ENCODE assay signal across 25 cellular contexts in the genomic region with DNA sequence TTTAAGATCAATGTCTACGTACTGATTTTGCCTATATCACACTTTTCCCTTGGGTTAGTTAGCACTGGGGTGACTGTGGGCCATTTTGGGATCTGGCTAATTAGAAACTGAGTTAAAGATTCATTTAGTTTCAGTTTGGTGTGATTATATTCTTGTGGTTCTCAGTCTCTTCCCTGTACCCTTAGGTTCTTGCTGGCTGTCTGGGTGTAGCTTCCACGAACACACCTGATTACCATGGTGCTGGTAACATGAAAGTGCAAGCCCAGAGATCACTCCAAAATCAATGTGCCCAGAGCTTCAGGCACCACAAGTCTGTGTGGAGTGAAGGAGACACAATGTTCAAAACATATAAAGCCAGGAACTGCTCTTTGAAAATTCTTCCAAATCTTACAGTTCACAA.
DNase-seq lines count a peak whose midpoint lies in the region; ATAC-seq, FAIRE-seq and TF ChIP-seq lines count a peak whose summit lies in the region.
"Had no signal": no experiment of that assay in that cellular context is flagged by ENCODE, and none has a peak within 500 bp of the region (broad histone marks: within the 10 kb centered on the region; RNA-seq: fewer than 3 reads in every experiment).

No MANE protein-coding gene starts in this region.

- peak overlapping the region; percentile 24 for H3K4me3 Mint-ChIP-seq in T-helper 1 cell treated with Interleukin-12 subunit alpha and Interleukin-12 subunit beta and Interleukin-4 antibody, amounts not matched to agents 30 μg/mL and 1 μg/mL, for 36 hours
- no peak overlapping the region for H3K4me3 Mint-ChIP-seq in WTC11
- no peak overlapping the region for H3K4me3 Mint-ChIP-seq in CD4-positive, alpha-beta T cell
- H3K4me3 Mint-ChIP-seq: CD8-positive, alpha-beta T cell had no signal

- H3K27ac ChIP-seq in GM12878 (ENCODE audit: control insufficient read depth, insufficient read depth): no peak overlapping the region
- H3K27ac ChIP-seq in CD4-positive, alpha-beta T cell (ENCODE audit: low read depth, low read length): no peak overlapping the region
- H3K27ac ChIP-seq: 22Rv1, HL-60 had no signal

- H3K4me3 ChIP-seq in GM12878: no peak overlapping the region
- H3K4me3 ChIP-seq: MG63 had no signal

- TF ChIP-seq RAD21 in GM12878 (IDR thresholded peaks at IDR 0.05; ENCODE audit: insufficient read depth, low read depth, low read length): no peak

- DNase-seq in T-helper 1 cell (no peak), GM12878 (ENCODE audit: low read depth, low spot score) (no peak), WTC11 (ENCODE audit: low spot score) (no peak)
- DNase-seq in CD4-positive, alpha-beta T cell: no peak
- DNase-seq: BE2C; Calu3; CD8-positive, alpha-beta T cell; EL; Karpas-422; MG63; NCI-H1092; NCI-H146; NCI-H2081 treated with DMSO at 0.1 percent for 48 hours; NCI-H446 treated with DMSO at 0.1 percent for 48 hours; NK-92 treated with Interleukin-12 subunit alpha and Interleukin-12 subunit beta, amount 100 ng/mL, for 24 hours; Right ventricle myocardium superior; SW 1271 had no signal

- CTCF ChIA-PET in GM12878 (lab: Yijun Ruan, JAX) (interaction anchor here (1.4 kb wide), 1 partner anchor 16 kb away, joined by 3 read pairs; no protein-coding TSS in a partner anchor), WTC11 (lab: Charles Lee) (interaction anchor here (0.5 to 1.1 kb wide), 2 partner anchors 28 to 58 kb away, joined by 3 read pairs; no protein-coding TSS in a partner anchor)
- CTCF ChIA-PET in CD4-positive, alpha-beta T cell (lab: Charles Lee): no interaction called here

- no peak overlapping the region for H3K4me2 ChIP-seq in GM12878 (ENCODE audit: control insufficient read depth, insufficient read depth)

- no peaks in the 10 kb centered on the region for H3K36me3 ChIP-seq in GM12878 (ENCODE audit: control insufficient read depth in 2 of 2, insufficient read depth in 2 of 2, low read length in 1 of 2)
- H3K36me3 ChIP-seq: BE2C, MG63 had no signal

- no peaks in the 10 kb centered on the region for H3K79me2 ChIP-seq in GM12878 (ENCODE audit: control insufficient read depth, insufficient read depth, low read length)

- FAIRE-seq in GM12878 (lab: Jason Lieb, UNC): no peak
- FAIRE-seq: GM12891, H1 had no signal

- H3K4me1 ChIP-seq in GM12878 (ENCODE audit: control insufficient read depth, insufficient read depth, low read length): no peaks in the 10 kb centered on the region
- H3K4me1 ChIP-seq: BE2C had no signal

- peak overlapping the region; percentile 1 for H3K27ac Mint-ChIP-seq in T-helper 1 cell treated with Interleukin-12 subunit alpha and Interleukin-12 subunit beta and Interleukin-4 antibody, amounts not matched to agents 30 μg/mL and 1 μg/mL, for 36 hours
- H3K27ac Mint-ChIP-seq in WTC11: no peak overlapping the region
- no peak overlapping the region for H3K27ac Mint-ChIP-seq in CD4-positive, alpha-beta T cell
- H3K27ac Mint-ChIP-seq: CD8-positive, alpha-beta T cell had no signal

- RAD21 ChIA-PET in GM12878 (lab: Charles Lee; ENCODE audit: unreplicated experiment): no interaction called here

- peaks cover 3% of the 10 kb centered on the region for H3K36me3 Mint-ChIP-seq in T-helper 1 cell treated with Interleukin-12 subunit alpha and Interleukin-12 subunit beta and Interleukin-4 antibody, amounts not matched to agents 30 μg/mL and 1 μg/mL, for 36 hours (ENCODE audit: low read depth)
- peaks cover 2% of the 10 kb centered on the region; the same call in 1 of the 2 replicates for H3K36me3 Mint-ChIP-seq in WTC11
- no peaks in the 10 kb centered on the region for H3K36me3 Mint-ChIP-seq in CD4-positive, alpha-beta T cell (ENCODE audit: low read depth)
- H3K36me3 Mint-ChIP-seq: CD8-positive, alpha-beta T cell had no signal

- POLR2A ChIA-PET in GM12878 (lab: Charles Lee): no interaction called here
- POLR2A ChIA-PET in WTC11 (lab: Charles Lee): no interaction called here
- POLR2A ChIA-PET in CD4-positive, alpha-beta T cell (lab: Charles Lee): no interaction called here

- 3% methylated on average over 2 of the region's 2 CpGs for WGBS in GM12878 (ENCODE audit: insufficient coverage, insufficient replicate concordance, low lambda C conversion rate, missing lambda C conversion rate)

- ATAC-seq in HG03354 (IDR thresholded peaks at IDR 0.05; ENCODE audit: poor library complexity, severe bottlenecking, unreplicated experiment): peak; percentile 55
- ATAC-seq in GM12878: peak; percentile 41
- no peak for ATAC-seq in GM19395 (IDR thresholded peaks at IDR 0.05; ENCODE audit: unreplicated experiment)
- ATAC-seq in WTC11: no peak
- ATAC-seq in CD4-positive, alpha-beta T cell (ENCODE audit: poor library complexity): no peak
- no peak for ATAC-seq in HG02610 (IDR thresholded peaks at IDR 0.05; ENCODE audit: unreplicated experiment)
- ATAC-seq: CD8-positive, alpha-beta T cell had no signal

- no peaks in the 10 kb centered on the region for H3K9me3 Mint-ChIP-seq in T-helper 1 cell treated with Interleukin-12 subunit alpha and Interleukin-12 subunit beta and Interleukin-4 antibody, amounts not matched to agents 30 μg/mL and 1 μg/mL, for 36 hours
- peaks cover 5% of the 10 kb centered on the region for H3K9me3 Mint-ChIP-seq in WTC11
- H3K9me3 Mint-ChIP-seq in CD4-positive, alpha-beta T cell: peaks cover 3% of the 10 kb centered on the region
- H3K9me3 Mint-ChIP-seq: CD8-positive, alpha-beta T cell had no signal

- no TSS peak for BruUV-seq in GM12878 (replicated peaks; lab: Mats Ljungman, UMichigan)

- peaks cover 16% of the 10 kb centered on the region for H3K4me1 Mint-ChIP-seq in T-helper 1 cell treated with Interleukin-12 subunit alpha and Interleukin-12 subunit beta and Interleukin-4 antibody, amounts not matched to agents 30 μg/mL and 1 μg/mL, for 36 hours (ENCODE audit: low read depth)
- peaks cover 11% of the 10 kb centered on the region for H3K4me1 Mint-ChIP-seq in WTC11
- peaks cover 6% of the 10 kb centered on the region for H3K4me1 Mint-ChIP-seq in CD4-positive, alpha-beta T cell (ENCODE audit: low read depth)

- H3K9me3 ChIP-seq in GM12878 (replicated peaks; ENCODE audit: control insufficient read depth, insufficient read depth, low read length): no peaks in the 10 kb centered on the region
- no peaks in the 10 kb centered on the region for H3K9me3 ChIP-seq in CD4-positive, alpha-beta T cell (ENCODE audit: control insufficient read depth, low read length)
- H3K9me3 ChIP-seq: BE2C, MG63 had no signal

- no peak for TF ChIP-seq CTCF in GM12878 (IDR thresholded peaks at IDR 0.05 in 2 of 3, conservative IDR thresholded peaks at IDR 0.05 in 1 of 3; ENCODE audit: control insufficient read depth in 2 of 3, extremely low read depth in 1 of 3, insufficient read depth in 1 of 3, low read depth in 3 of 3, low read length in 3 of 3)
- no peak for TF ChIP-seq CTCF in WTC11 (IDR thresholded peaks at IDR 0.05)
- no peak for TF ChIP-seq CTCF in CD4-positive, alpha-beta T cell (IDR thresholded peaks at IDR 0.05)

- SMC1A ChIA-PET in GM12878 (lab: Charles Lee; ENCODE audit: uncharacterized antibody, unreplicated experiment): no interaction called here

- intact Hi-C loops in GM12878 (cut with micrococcal nuclease; ENCODE audit: unreplicated experiment): no loop called here
- intact Hi-C loops in CD4-positive, alpha-beta T cell (cut with DNase I, micrococcal nuclease): no loop called here

- TF ChIP-seq EP300 in GM12878 (IDR thresholded peaks at IDR 0.05; ENCODE audit: borderline replicate concordance in 1 of 2, control insufficient read depth in 1 of 2, low read depth in 2 of 2, low read length in 2 of 2): no peak

- no peak overlapping the region for H2AFZ ChIP-seq in GM12878 (ENCODE audit: control insufficient read depth, low read depth, low read length)

- no peaks in the 10 kb centered on the region for H4K20me1 ChIP-seq in GM12878 (ENCODE audit: control insufficient read depth, insufficient read depth)

- in situ Hi-C loops in GM12878 (cut with MboI): no loop called here

- peaks cover 7% of the 10 kb centered on the region for H3K27me3 Mint-ChIP-seq in T-helper 1 cell treated with Interleukin-12 subunit alpha and Interleukin-12 subunit beta and Interleukin-4 antibody, amounts not matched to agents 30 μg/mL and 1 μg/mL, for 36 hours (ENCODE audit: low read depth)
- H3K27me3 Mint-ChIP-seq in WTC11 (ENCODE audit: low read depth): no peaks in the 10 kb centered on the region
- no peaks in the 10 kb centered on the region for H3K27me3 Mint-ChIP-seq in CD4-positive, alpha-beta T cell

- H3K27me3 ChIP-seq in GM12878 (replicated peaks in 1 of 2; ENCODE audit: control insufficient read depth in 2 of 2, insufficient read depth in 2 of 2, low read length in 1 of 2): no peaks in the 10 kb centered on the region
- no peaks in the 10 kb centered on the region for H3K27me3 ChIP-seq in CD4-positive, alpha-beta T cell (ENCODE audit: control insufficient read depth, insufficient read depth, low read length)
- H3K27me3 ChIP-seq: BE2C, MG63 had no signal

- H3K9ac ChIP-seq in GM12878 (ENCODE audit: control insufficient read depth, insufficient read depth, low read length): no peak overlapping the region

- no peak for TF ChIP-seq POLR2A in GM12878 (IDR thresholded peaks at IDR 0.05; ENCODE audit: low read depth, low read length)

TF ChIP-seq in GM12878, 131 proteins besides CTCF, POLR2A, EP300 and RAD21 (continues in another document):
- TF ChIP-seq CEBPB (IDR thresholded peaks at IDR 0.05; ENCODE audit: borderline replicate concordance in 1 of 2, low read depth in 2 of 2, low read length in 2 of 2): no peak
- TF ChIP-seq STAT1 (conservative IDR thresholded peaks at IDR 0.05): no peak
- no peak for TF ChIP-seq POU2F2 (IDR thresholded peaks at IDR 0.05; ENCODE audit: borderline replicate concordance, low read depth, low read length)

TF ChIP-seq in WTC11, 78 proteins besides CTCF, POLR2A, EP300 and RAD21:
- TF ChIP-seq FOXJ3 (CRISPR knock-in tag; IDR thresholded peaks at IDR 0.05; ENCODE audit: borderline replicate concordance): no peak

Comparison
In these comparisons a context has a peak if more than half of its experiments do, and no peak if none do; other contexts are left out.
1. ATAC-seq: peak in HG03354 (single experiment) and GM12878 (single experiment); none in GM19395 (single experiment), WTC11 (single experiment), CD4-positive, alpha-beta T cell (single experiment) and HG02610 (single experiment).